Comparison of ENCODE assay signal across 2 cellular contexts in genomic region chr6:90574610-90575009, GRCh38.
TF ChIP-seq lines count a peak whose summit lies in the region.

No MANE protein-coding gene starts in this region.

TF ChIP-seq in liver, 16 proteins besides CTCF, POLR2A, EP300 and RAD21 (continued from another document):
- TF ChIP-seq REST (IDR thresholded peaks at IDR 0.05): no peak
- TF ChIP-seq EGR1 (IDR thresholded peaks at IDR 0.05; ENCODE audit: low read depth in 2 of 2): no peak
- no peak for TF ChIP-seq HNF4A (conservative IDR thresholded peaks at IDR 0.05)
- no peak for TF ChIP-seq NR2F2 (IDR thresholded peaks at IDR 0.05)
- TF ChIP-seq ATF3 (IDR thresholded peaks at IDR 0.05): no peak
- TF ChIP-seq YY1 (IDR thresholded peaks at IDR 0.05): no peak
- no peak for TF ChIP-seq FOXA2 (IDR thresholded peaks at IDR 0.05)
- no peak for TF ChIP-seq GABPA (IDR thresholded peaks at IDR 0.05 in 1 of 2, conservative IDR thresholded peaks at IDR 0.05 in 1 of 2)
- no peak for TF ChIP-seq RXRA (IDR thresholded peaks at IDR 0.05)

TF ChIP-seq in HepG2, 621 proteins besides CTCF, POLR2A, EP300 and RAD21 (continued from another document):
- TF ChIP-seq AHDC1 (CRISPR knock-in tag; IDR thresholded peaks at IDR 0.05; ENCODE audit: borderline replicate concordance) (no peak), THAP11 (CRISPR knock-in tag; IDR thresholded peaks at IDR 0.05) (no peak), KDM3A (CRISPR knock-in tag; IDR thresholded peaks at IDR 0.05; ENCODE audit: low read depth) (no peak), ZNF616 (CRISPR knock-in tag; IDR thresholded peaks at IDR 0.05; ENCODE audit: low read depth) (no peak), ZNF138 (CRISPR knock-in tag; IDR thresholded peaks at IDR 0.05; ENCODE audit: low read depth) (no peak), HNRNPH1 (optimal IDR thresholded peaks at IDR 0.05; ENCODE audit: low read depth, low read length) (no peak), ZHX2 (IDR thresholded peaks at IDR 0.05; ENCODE audit: low read depth) (no peak), ZHX2 (CRISPR knock-in tag; IDR thresholded peaks at IDR 0.05; ENCODE audit: borderline replicate concordance) (no peak), SIX4 (CRISPR knock-in tag; IDR thresholded peaks at IDR 0.05) (no peak), KAT7 (CRISPR knock-in tag; IDR thresholded peaks at IDR 0.05; ENCODE audit: borderline replicate concordance) (no peak), ZFP1 (CRISPR knock-in tag; IDR thresholded peaks at IDR 0.05) (no peak), PAX8 (CRISPR knock-in tag; IDR thresholded peaks at IDR 0.05; ENCODE audit: borderline replicate concordance) (no peak), HNF1B (CRISPR knock-in tag; IDR thresholded peaks at IDR 0.05) (no peak), CC2D1A (CRISPR knock-in tag; IDR thresholded peaks at IDR 0.05) (no peak), IRX3 (CRISPR knock-in tag; IDR thresholded peaks at IDR 0.05; ENCODE audit: borderline replicate concordance, low read depth) (no peak), ZBTB14 (CRISPR knock-in tag; IDR thresholded peaks at IDR 0.05) (no peak)
